ENCODE assay signal across 8 cellular contexts in the genomic region with DNA sequence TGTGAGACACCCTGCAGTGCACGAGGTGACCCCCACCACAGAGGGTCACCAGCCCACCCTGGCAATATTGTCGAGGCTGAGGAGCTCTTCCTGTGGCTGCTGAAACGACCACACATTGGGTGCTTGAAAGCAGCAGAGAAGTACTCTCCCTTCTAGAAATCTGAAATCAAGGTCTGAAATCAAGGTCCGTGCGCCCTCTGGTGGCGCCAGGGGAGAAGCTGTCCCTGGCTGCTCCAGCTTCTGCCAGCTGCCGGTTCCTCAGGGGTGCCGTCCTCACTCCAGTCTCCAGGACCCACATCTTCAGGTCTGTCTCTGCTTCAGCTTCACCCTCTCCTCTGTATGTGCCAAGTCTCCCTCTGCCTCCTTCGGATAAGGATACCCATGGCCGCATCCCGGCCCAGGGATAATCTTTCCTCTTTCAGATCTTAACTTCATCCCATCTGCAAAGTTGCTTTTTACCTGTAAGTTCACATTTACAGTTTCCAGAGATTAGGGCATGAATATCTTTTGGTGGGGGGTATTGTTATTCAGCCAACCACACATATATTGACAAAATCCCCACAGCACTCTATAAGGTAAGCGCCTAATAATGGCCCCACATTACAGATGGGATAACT.
DNase-seq lines count a peak whose midpoint lies in the region; ATAC-seq and TF ChIP-seq lines count a peak whose summit lies in the region.

No MANE protein-coding gene starts in this region.

- TF ChIP-seq CTCF in Peyer's patch (IDR thresholded peaks at IDR 0.05) (peak; percentile 41 to 83 (median 63)), fibroblast of lung (conservative IDR thresholded peaks at IDR 0.05 in 1 of 2, IDR thresholded peaks at IDR 0.05 in 1 of 2; ENCODE audit: low read depth in 1 of 2, low read length in 2 of 2) (peak; percentile 72 to 90), neural cell (IDR thresholded peaks at IDR 0.05; ENCODE audit: poor library complexity, severe bottlenecking) (peak; percentile 91), stomach (IDR thresholded peaks at IDR 0.05) (peak in 5 of 7 experiments; percentile 23 to 84 (median 74))

- H4K20me1 ChIP-seq in fibroblast of lung (ENCODE audit: control insufficient read depth, extremely low read depth, insufficient read depth, low read length) (no peaks in the 10 kb centered on the region), neural cell (ENCODE audit: insufficient read depth) (no peaks in the 10 kb centered on the region)

- TF ChIP-seq RAD21 in neural cell (conservative IDR thresholded peaks at IDR 0.05) = peak; percentile 84

- intact Hi-C loops in stomach (cut with DNase I; ENCODE audit: low total_unique reads) = no loop called here

- no peak overlapping the region for H2AFZ ChIP-seq in fibroblast of lung (ENCODE audit: low read length)
- H2AFZ ChIP-seq in neural cell (ENCODE audit: low read depth, low read length) = no peak overlapping the region

- H3K9ac ChIP-seq in fibroblast of lung (ENCODE audit: insufficient read depth, low read length) = no peak overlapping the region
- H3K9ac ChIP-seq in neural cell (ENCODE audit: low read length) = no peak overlapping the region

- in situ Hi-C loops in KBM-7 (cut with MboI; ENCODE audit: low pct_unique_long_range_greater_than_20kb, low sequenced_read_pairs) = no loop called here

- no peaks in the 10 kb centered on the region for H3K9me2 ChIP-seq in neural cell (ENCODE audit: insufficient read depth, low read length)

- H3K4me2 ChIP-seq in fibroblast of lung (ENCODE audit: extremely low read depth, insufficient read depth, low read length) (no peak overlapping the region), neural cell (ENCODE audit: low read length) (no peak overlapping the region)

- no peaks in the 10 kb centered on the region for H3K4me1 ChIP-seq in Peyer's patch
- H3K4me1 ChIP-seq in fibroblast of lung (ENCODE audit: control insufficient read depth, extremely low read depth, insufficient read depth, low read length) = no peaks in the 10 kb centered on the region
- H3K4me1 ChIP-seq in stomach = no peaks in the 10 kb centered on the region

- TF ChIP-seq POLR2A in Peyer's patch (IDR thresholded peaks at IDR 0.05) = no peak
- TF ChIP-seq POLR2A in stomach (IDR thresholded peaks at IDR 0.05) = no peak

- TF ChIP-seq EP300 in neural cell (conservative IDR thresholded peaks at IDR 0.05; ENCODE audit: poor library complexity, severe bottlenecking) (no peak), stomach (IDR thresholded peaks at IDR 0.05) (no peak)

- H3K79me2 ChIP-seq in fibroblast of lung (ENCODE audit: control insufficient read depth, insufficient read depth, low read length) (no peaks in the 10 kb centered on the region), neural cell (replicated peaks; ENCODE audit: insufficient read depth, low read length) (no peaks in the 10 kb centered on the region)

- H3F3A ChIP-seq in neural cell (ENCODE audit: insufficient read depth, low read length, poor library complexity, severe bottlenecking) = no peaks in the 10 kb centered on the region

- no peaks in the 10 kb centered on the region for H3K27me3 ChIP-seq in Peyer's patch
- no peaks in the 10 kb centered on the region for H3K27me3 ChIP-seq in fibroblast of lung (ENCODE audit: control insufficient read depth, insufficient read depth, low read length)
- no peaks in the 10 kb centered on the region for H3K27me3 ChIP-seq in neural cell (ENCODE audit: insufficient read depth, low read depth, low read length)
- H3K27me3 ChIP-seq in stomach = peaks cover 0 to 67% (median 7%) of the 10 kb centered on the region in 3 donors

- no peak overlapping the region for H3K27ac ChIP-seq in Peyer's patch
- no peak overlapping the region for H3K27ac ChIP-seq in fibroblast of lung (ENCODE audit: insufficient read depth, low read length)
- no peak overlapping the region for H3K27ac ChIP-seq in neural cell (ENCODE audit: low read length)
- H3K27ac ChIP-seq in stomach = no peak overlapping the region

- H3K9me3 ChIP-seq in Peyer's patch (no peaks in the 10 kb centered on the region), fibroblast of lung (ENCODE audit: control insufficient read depth, insufficient read depth, low read depth, low read length) (no peaks in the 10 kb centered on the region), neural cell (ENCODE audit: low read length) (peaks cover 4% of the 10 kb centered on the region), stomach (peaks cover 0 to 10% (median 3%) of the 10 kb centered on the region in 4 donors)

- H3K4me3 ChIP-seq in Peyer's patch = no peak overlapping the region
- H3K4me3 ChIP-seq in fibroblast of lung (replicated peaks in 1 of 4; ENCODE audit: control extremely low read depth in 1 of 4, insufficient read depth in 1 of 4, low read depth in 3 of 4, low read length in 4 of 4) = no peak overlapping the region
- H3K4me3 ChIP-seq in neural cell (ENCODE audit: low read length) = no peak overlapping the region
- H3K4me3 ChIP-seq in stomach = no peak overlapping the region

- DNase-seq in DMS79 (lab: John Stamatoyannopoulos, UW) (peak; percentile 23), KBM-7 (peak; percentile 65), Peyer's patch (peak; percentile 47 to 82 (median 77)), fibroblast of lung (ENCODE audit: low read depth in 2 of 2) (peak; percentile 39 to 59), stomach (peak; percentile 72)
- DNase-seq in activated T-cell treated with anti-CD3 and anti-CD28 coated beads, Interleukin-2, amount 50 U/mL, for 48 hours = peak; percentile 77 to 78

- 10 to 13% (median 11%) methylated on average over 12 of the region's 12 CpGs for WGBS in stomach, 5 donors

- H3K36me3 ChIP-seq in Peyer's patch = no peaks in the 10 kb centered on the region
- no peaks in the 10 kb centered on the region for H3K36me3 ChIP-seq in fibroblast of lung (ENCODE audit: control insufficient read depth, insufficient read depth, low read length)
- no peaks in the 10 kb centered on the region for H3K36me3 ChIP-seq in neural cell (ENCODE audit: insufficient read depth, low read length)
- H3K36me3 ChIP-seq in stomach = no peaks in the 10 kb centered on the region

- no peak for ATAC-seq in HG03045 (IDR thresholded peaks at IDR 0.05; ENCODE audit: unreplicated experiment)

TF ChIP-seq in neural cell, 6 proteins besides CTCF, POLR2A, EP300 and RAD21:
- peak; percentile 90 for TF ChIP-seq SMC3 (conservative IDR thresholded peaks at IDR 0.05; ENCODE audit: poor library complexity)
- no peak for TF ChIP-seq REST (IDR thresholded peaks at IDR 0.05; ENCODE audit: borderline replicate concordance)
- no peak for TF ChIP-seq MXI1 (conservative IDR thresholded peaks at IDR 0.05; ENCODE audit: poor library complexity, severe bottlenecking)

Comparison
In these comparisons a context has a peak if more than half of its experiments do, and no peak if none do; other contexts are left out.
1. DNase-seq: peak in every context shown above with its lines; median percentile 78 in activated T-cell treated with anti-CD3 and anti-CD28 coated beads, Interleukin-2, amount 50 U/mL, for 48 hours; 77 in Peyer's patch; 72 in stomach; 65 in KBM-7; 49 in fibroblast of lung; 23 in DMS79.